In the genomic region with DNA sequence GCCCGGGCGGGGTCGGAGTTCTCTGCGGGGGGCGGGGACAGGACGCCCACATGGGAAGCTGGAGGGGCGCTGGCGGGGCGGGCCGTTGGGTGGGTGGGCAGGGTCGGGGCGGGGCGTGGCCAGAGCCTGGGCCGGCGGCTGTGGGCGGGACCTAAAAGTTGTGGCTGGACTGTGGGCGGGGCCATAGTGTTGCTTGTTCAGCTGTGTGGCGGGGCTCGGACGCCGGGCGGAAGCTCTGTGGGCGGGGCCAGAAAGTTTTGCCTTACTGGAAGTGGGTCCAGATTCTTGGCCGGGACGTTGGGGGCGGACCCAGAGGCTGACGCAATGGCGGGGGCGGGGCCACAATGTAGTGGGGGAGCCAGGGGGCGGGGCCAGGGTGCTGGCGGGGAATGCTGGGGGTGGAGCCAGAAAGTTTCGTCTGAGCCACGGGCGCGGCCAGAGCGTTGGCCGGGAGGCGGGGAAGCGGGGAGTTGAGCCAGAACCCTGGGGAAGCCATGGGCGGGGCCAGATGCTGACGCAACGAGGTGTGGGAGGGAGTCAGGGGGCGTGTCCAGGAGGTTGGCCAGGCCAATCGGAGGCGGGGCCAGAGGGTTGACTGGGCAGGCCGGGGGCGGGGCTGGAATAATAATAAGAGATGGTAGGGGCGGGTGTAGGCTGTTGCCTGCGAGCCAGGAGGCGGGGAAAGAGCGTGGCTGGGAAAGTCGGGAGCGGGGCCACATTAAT, we compare ENCODE assay signal across 8 cellular contexts. TPM values are rescaled to one million over a fixed set of nuclear protein-coding genes. Genes with fewer than 3 reads are reported as not detected.
DNase-seq lines count a peak whose midpoint lies in the region; ATAC-seq and TF ChIP-seq lines count a peak whose summit lies in the region.

No MANE protein-coding gene starts in this region.

- 0 out of 2 replicates have a peak, but pooled peaks cover 3% of the 10 kb centered on the region for H3K36me3 ChIP-seq in ACC112 (ENCODE audit: insufficient read depth, low read length)
- peaks cover 9% of the 10 kb centered on the region for H3K36me3 ChIP-seq in mammary epithelial cell (ENCODE audit: insufficient read depth, low read length)

- H3K27me3 ChIP-seq in ACC112 (ENCODE audit: insufficient read depth, low read length) (no peaks in the 10 kb centered on the region), mammary epithelial cell (ENCODE audit: insufficient read depth, low read length) (no peaks in the 10 kb centered on the region)

- 0% methylated on average over 6 of the region's 53 CpGs for WGBS in mammary epithelial cell (ENCODE audit: low coverage, missing lambda C conversion rate)

- ATAC-seq in GM18907 (IDR thresholded peaks at IDR 0.05; ENCODE audit: unreplicated experiment) (peak; percentile 76), HG03159 (IDR thresholded peaks at IDR 0.05; ENCODE audit: unreplicated experiment) (peak; percentile 72)

- no peak overlapping the region for H3K9ac ChIP-seq in mammary epithelial cell (ENCODE audit: insufficient read depth, low read length)

- dilution Hi-C loops in mammary epithelial cell (cut with HindIII; ENCODE audit: low sequenced_read_pairs) = loop anchor here (5.0 kb wide), 1 partner anchor 45 kb away; no protein-coding TSS in a partner anchor

- intact Hi-C loops in mammary epithelial cell (cut with micrococcal nuclease) = loop anchor here (1.0 to 10.0 kb wide), 4 partner anchors 13 to 472 kb away; a partner anchor contains a TSS

- H3K27ac ChIP-seq in ACC112 (ENCODE audit: low read depth, low read length) = peak overlapping the region; percentile 88
- H3K27ac ChIP-seq in mammary epithelial cell (ENCODE audit: insufficient read depth, low read depth, low read length) = peak overlapping the region; percentile 92
- H3K27ac ChIP-seq in skin epidermis = peak overlapping the region; percentile 3 to 97 (median 92)

- DNase-seq in NCI-H2227 (lab: John Stamatoyannopoulos, UW; ENCODE audit: unreplicated experiment) (peak; percentile 99), mammary epithelial cell (peak; percentile 97), iPS-NIHi7 (ENCODE audit: extremely low spot score) (peak; percentile 95)

- in situ Hi-C loops in mammary epithelial cell (cut with MboI; ENCODE audit: low sequenced_read_pairs in 2 of 2) = no loop called here

- CTCF ChIA-PET in mammary epithelial cell (lab: Charles Lee; ENCODE audit: low non-redundant PET) = interaction anchor here (0.6 to 1.2 kb wide), 4 partner anchors 13 to 278 kb away, joined by 4 to 41 read pairs (median 18); no protein-coding TSS in a partner anchor

- peak overlapping the region; percentile 80 for H3K4me3 ChIP-seq in ACC112 (ENCODE audit: low read depth, low read length)
- peak overlapping the region; percentile 57 for H3K4me3 ChIP-seq in WI38 (ENCODE audit: low read depth, low read length)
- peak overlapping the region in 2 of 3 experiments; percentile 60 to 81 for H3K4me3 ChIP-seq in mammary epithelial cell (replicated peaks in 1 of 3; ENCODE audit: insufficient read depth in 1 of 3, low read depth in 2 of 3, low read length in 3 of 3)
- peak overlapping the region; percentile 38 to 58 (median 45) for H3K4me3 ChIP-seq in skin epidermis

- no peaks in the 10 kb centered on the region for H4K20me1 ChIP-seq in mammary epithelial cell (ENCODE audit: insufficient read depth, low read length)

- H3K9me3 ChIP-seq in mammary epithelial cell (replicated peaks; ENCODE audit: insufficient read depth, low read length) = no peaks in the 10 kb centered on the region

- BruUV-seq in mammary epithelial cell (replicated peaks; lab: Mats Ljungman, UMichigan) = no TSS peak

- H3K4me1 ChIP-seq in ACC112 (ENCODE audit: control insufficient read depth, insufficient read depth, low read length, unreplicated experiment) = peaks cover 16% of the 10 kb centered on the region
- peaks cover 21% of the 10 kb centered on the region for H3K4me1 ChIP-seq in mammary epithelial cell (ENCODE audit: insufficient read depth, low read length)

- H2AFZ ChIP-seq in ACC112 (ENCODE audit: low read length, unreplicated experiment) (no peak overlapping the region), mammary epithelial cell (ENCODE audit: low read depth, low read length) (no peak overlapping the region)

- TF ChIP-seq CTCF in WI38 (IDR thresholded peaks at IDR 0.05; ENCODE audit: low read depth, low read length) (no peak), mammary epithelial cell (conservative IDR thresholded peaks at IDR 0.05 in 1 of 2, IDR thresholded peaks at IDR 0.05 in 1 of 2; ENCODE audit: extremely low read depth in 1 of 2, insufficient read depth in 1 of 2, low read depth in 1 of 2, low read length in 2 of 2) (no peak)

- H3K79me2 ChIP-seq in ACC112 (ENCODE audit: control insufficient read depth, insufficient read depth, low read length, unreplicated experiment) = peaks cover 24% of the 10 kb centered on the region
- H3K79me2 ChIP-seq in mammary epithelial cell (ENCODE audit: insufficient read depth, low read length) = peaks cover 18% of the 10 kb centered on the region

- H3K4me2 ChIP-seq in mammary epithelial cell (ENCODE audit: insufficient read depth, low read depth, low read length) = peak overlapping the region; percentile 96

RNA-seq across cellular contexts. Expression of a gene that starts 0.5 kb away (rescaled TPM):
- 10 to 100 TPM in 1 of 2 donors, 1 to 10 TPM in 1; 4.7 to 29.6 TPM for total RNA-seq in mammary epithelial cell
- polyA plus RNA-seq in mammary epithelial cell = 3.2 TPM
- polyA minus RNA-seq in mammary epithelial cell = 9.1 TPM

RNA-seq across cellular contexts. Expression of a gene that starts 17.8 kb away (rescaled TPM):
- total RNA-seq in mammary epithelial cell = 10 to 100 TPM in 1 of 2 donors, 1 to 10 TPM in 1; 2.0 to 10.9 TPM
- polyA plus RNA-seq in mammary epithelial cell = 0.65 TPM
- polyA minus RNA-seq in mammary epithelial cell = not detected

RNA-seq across cellular contexts. Expression of a gene that starts 25.9 kb away (rescaled TPM):
- 1 to 10 TPM; 7.0 to 8.1 TPM for total RNA-seq in mammary epithelial cell
- 1.4 TPM for polyA plus RNA-seq in mammary epithelial cell
- polyA minus RNA-seq in mammary epithelial cell = 1.2 TPM

RNA-seq across cellular contexts. Expression of a gene that starts 52.8 kb away (rescaled TPM):
- total RNA-seq in mammary epithelial cell = 1 to 10 TPM in 1 of 2 donors, under 1 TPM in 1; 0.17 to 1.9 TPM
- 0.03 TPM for polyA plus RNA-seq in mammary epithelial cell
- not detected for polyA minus RNA-seq in mammary epithelial cell

Comparison
In these comparisons a context has a peak if more than half of its experiments do, and no peak if none do; other contexts are left out.
1. Peak in every context shown above with its lines: DNase-seq, ATAC-seq, H3K4me3 ChIP-seq and H3K27ac ChIP-seq.